13 cellular contexts compared by ENCODE assay signal in the genomic region with DNA sequence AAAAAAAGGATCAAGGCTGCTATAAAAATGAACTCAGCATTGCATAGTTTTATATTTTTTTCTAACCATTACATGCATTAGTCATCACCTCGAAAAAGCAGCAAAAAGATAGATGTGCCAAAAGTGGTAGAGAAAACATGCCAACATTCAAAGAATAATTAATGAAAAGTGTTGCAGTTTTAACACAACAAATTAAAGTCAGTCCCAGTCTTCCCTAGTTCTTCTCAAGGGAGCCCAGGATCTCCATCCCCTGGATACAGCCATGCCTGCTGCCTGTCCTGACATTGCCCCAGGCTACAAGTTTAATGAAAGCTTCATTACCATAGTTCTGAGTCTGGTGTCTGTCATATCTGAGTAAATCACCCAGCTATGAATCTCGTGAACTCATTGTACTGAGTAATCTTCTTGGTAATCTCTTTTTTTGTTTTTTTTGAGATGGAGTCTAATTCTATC.
DNase-seq lines count a peak whose midpoint lies in the region; TF ChIP-seq lines count a peak whose summit lies in the region.
"Had no signal": no experiment of that assay in that cellular context is flagged by ENCODE, and none has a peak within 500 bp of the region (broad histone marks: within the 10 kb centered on the region; RNA-seq: fewer than 3 reads in every experiment).

No MANE protein-coding gene starts in this region.

- H3K4me1 Mint-ChIP-seq in CD8-positive, alpha-beta memory T cell = peaks cover 91 to 99% (median 99%) of the 10 kb centered on the region in 3 donors

- CTCF ChIA-PET in CD8-positive, alpha-beta memory T cell (lab: Charles Lee) = no interaction called here

- no peak overlapping the region for H2AFZ ChIP-seq in mesenchymal stem cell (ENCODE audit: low read depth, low read length)

- H3K79me1 ChIP-seq in mesenchymal stem cell (replicated peaks; ENCODE audit: low read length, poor library complexity, severe bottlenecking) = no peaks in the 10 kb centered on the region

- peak overlapping the region in 4 of 7 donors; percentile 11 to 78 (median 32) for H3K4me3 Mint-ChIP-seq in CD8-positive, alpha-beta memory T cell

- H2BK120ac ChIP-seq in mesenchymal stem cell (ENCODE audit: low read depth, low read length) = no peak overlapping the region

- peak overlapping the region in 7 of 8 donors; percentile 25 to 88 (median 48) for H3K27ac Mint-ChIP-seq in CD8-positive, alpha-beta memory T cell

- no peak overlapping the region for H3K18ac ChIP-seq in mesenchymal stem cell (ENCODE audit: low read depth in 1 of 2, low read length in 2 of 2)

- H3K9ac ChIP-seq in mesenchymal stem cell (ENCODE audit: low read length) = peak overlapping the region; percentile 7

- no peak overlapping the region for H3K4ac ChIP-seq in mesenchymal stem cell (ENCODE audit: low read depth in 1 of 2, low read length in 2 of 2)

- TF ChIP-seq EP300 in ovary (IDR thresholded peaks at IDR 0.05) = no peak

- no peak overlapping the region for H4K91ac ChIP-seq in mesenchymal stem cell (ENCODE audit: low read length)

- peaks cover 11 to 17% (median 13%) of the 10 kb centered on the region in 3 donors for H3K36me3 Mint-ChIP-seq in CD8-positive, alpha-beta memory T cell

- no peak for DNase-seq in CD8-positive, alpha-beta memory T cell
- DNase-seq in HT1080 (ENCODE audit: low read depth) (peak; percentile 63), astrocyte of the spinal cord (ENCODE audit: low read depth, low spot score) (peak; percentile 59), mesenchymal stem cell (peak; percentile 1), NOMO-1 treated with dmso at 0.1 percent for 144 hours (lab: John Stamatoyannopoulos, UW; ENCODE audit: unreplicated experiment) (no peak), DMS153 (lab: John Stamatoyannopoulos, UW) (no peak), ovary (no peak), germinal center (ENCODE audit: low spot score) (no peak)
- DNase-seq: DMS 273 treated with DMSO at 0.1 percent for 48 hours, left ventricle myocardium inferior, NCI-H1436, NCI-H526 treated with DMSO at 0.1 percent for 48 hours, WERI-Rb-1 had no signal

- no peak overlapping the region for H4K8ac ChIP-seq in mesenchymal stem cell (ENCODE audit: low read length)

- peaks cover 80% of the 10 kb centered on the region for H3K4me1 ChIP-seq in CD8-positive, alpha-beta memory T cell (ENCODE audit: insufficient read depth, low read length)
- H3K4me1 ChIP-seq in mesenchymal stem cell (ENCODE audit: control insufficient read depth, insufficient read depth, low read depth, low read length) (peaks cover 1% of the 10 kb centered on the region), ovary (ENCODE audit: insufficient read depth) (peaks cover 2% of the 10 kb centered on the region)

- no peak overlapping the region for H3K14ac ChIP-seq in mesenchymal stem cell (ENCODE audit: low read length in 2 of 2)

- no peak overlapping the region for H2BK15ac ChIP-seq in mesenchymal stem cell (ENCODE audit: low read depth, poor library complexity, severe bottlenecking)

- no peak overlapping the region for H3K23ac ChIP-seq in mesenchymal stem cell (ENCODE audit: low read length in 2 of 2)

- no peak overlapping the region for H2BK5ac ChIP-seq in mesenchymal stem cell (ENCODE audit: low read depth, low read length, poor library complexity, severe bottlenecking)

- TF ChIP-seq POLR2A in ovary (IDR thresholded peaks at IDR 0.05) = no peak

- H3K9me3 ChIP-seq in CD8-positive, alpha-beta memory T cell (ENCODE audit: low read length) = no peaks in the 10 kb centered on the region
- H3K9me3 ChIP-seq in mesenchymal stem cell (ENCODE audit: control insufficient read depth, low read length) = peaks cover 6% of the 10 kb centered on the region
- no peaks in the 10 kb centered on the region for H3K9me3 ChIP-seq in ovary
- H3K9me3 ChIP-seq: left ventricle myocardium inferior had no signal

- no peak overlapping the region for H2AK5ac ChIP-seq in mesenchymal stem cell (ENCODE audit: low read length, severe bottlenecking)

- H2BK12ac ChIP-seq in mesenchymal stem cell (ENCODE audit: low read length in 2 of 2) = no peak overlapping the region

- no peaks in the 10 kb centered on the region for H3K27me3 Mint-ChIP-seq in CD8-positive, alpha-beta memory T cell

- TF ChIP-seq CTCF in astrocyte of the spinal cord (IDR thresholded peaks at IDR 0.05; ENCODE audit: low read depth, low read length) = no peak
- TF ChIP-seq CTCF in ovary (IDR thresholded peaks at IDR 0.05) = no peak

- no peaks in the 10 kb centered on the region for H3K9me3 Mint-ChIP-seq in CD8-positive, alpha-beta memory T cell

- no peaks in the 10 kb centered on the region for H3K36me3 ChIP-seq in CD8-positive, alpha-beta memory T cell (ENCODE audit: insufficient read depth, low read length)
- H3K36me3 ChIP-seq in mesenchymal stem cell (ENCODE audit: control insufficient read depth in 1 of 2, insufficient read depth in 2 of 2, low read depth in 1 of 2, low read length in 2 of 2) (no peaks in the 10 kb centered on the region), ovary (no peaks in the 10 kb centered on the region)
- H3K36me3 ChIP-seq: left ventricle myocardium inferior, WERI-Rb-1 had no signal

- H3K4me3 ChIP-seq in CD8-positive, alpha-beta memory T cell (ENCODE audit: low read length) = no peak overlapping the region
- H3K4me3 ChIP-seq in astrocyte of the spinal cord (ENCODE audit: low read depth, low read length) = no peak overlapping the region
- H3K4me3 ChIP-seq in mesenchymal stem cell (ENCODE audit: insufficient read depth in 1 of 2, low read depth in 1 of 2, low read length in 2 of 2) = no peak overlapping the region
- no peak overlapping the region for H3K4me3 ChIP-seq in ovary
- H3K4me3 ChIP-seq: left ventricle myocardium inferior had no signal

- no peak overlapping the region for H3K4me2 ChIP-seq in mesenchymal stem cell (ENCODE audit: low read length, poor library complexity, severe bottlenecking)

- in situ Hi-C loops in astrocyte of the spinal cord (cut with HindIII; ENCODE audit: low sequenced_read_pairs) = no loop called here

- intact Hi-C loops in ovary (cut with DNase I) = no loop called here

- 75% methylated on average over 2 of the region's 2 CpGs for WGBS in mesenchymal stem cell
- WGBS in ovary, 3 donors = 26 to 49% (median 47%) methylated on average over 2 of the region's 2 CpGs

- no peaks in the 10 kb centered on the region for H3K27me3 ChIP-seq in CD8-positive, alpha-beta memory T cell (ENCODE audit: insufficient read depth, low read length, poor library complexity, severe bottlenecking)
- H3K27me3 ChIP-seq in mesenchymal stem cell (ENCODE audit: control insufficient read depth in 1 of 2, insufficient read depth in 1 of 2, low read length in 2 of 2) (no peaks in the 10 kb centered on the region), ovary (no peaks in the 10 kb centered on the region)

- POLR2A ChIA-PET in CD8-positive, alpha-beta memory T cell (lab: Charles Lee) = no interaction called here

- H3K27ac ChIP-seq in CD8-positive, alpha-beta memory T cell (ENCODE audit: low read depth, low read length) = no peak overlapping the region
- no peak overlapping the region for H3K27ac ChIP-seq in mesenchymal stem cell (ENCODE audit: low read length, poor library complexity, severe bottlenecking)
- H3K27ac ChIP-seq in ovary = no peak overlapping the region
- H3K27ac ChIP-seq: left ventricle myocardium inferior, WERI-Rb-1 had no signal

Comparison
In these comparisons a context has a peak if more than half of its experiments do, and no peak if none do; other contexts are left out.
1. DNase-seq: peak in HT1080 (single experiment), astrocyte of the spinal cord (single experiment) and mesenchymal stem cell (single experiment); none in CD8-positive, alpha-beta memory T cell (0 of 5), NOMO-1 treated with dmso at 0.1 percent for 144 hours (single experiment), DMS153 (single experiment), ovary (0 of 5) and germinal center (single experiment).